ENCODE assay signal across 1 cellular context in genomic region chr16:3295783-3296182, GRCh38.
TF ChIP-seq lines count a peak whose summit lies in the region.

No MANE protein-coding gene starts in this region.

TF ChIP-seq in WTC11, 78 proteins besides CTCF, POLR2A, EP300 and RAD21 (continued from another document):
- TF ChIP-seq, protein P1, sequence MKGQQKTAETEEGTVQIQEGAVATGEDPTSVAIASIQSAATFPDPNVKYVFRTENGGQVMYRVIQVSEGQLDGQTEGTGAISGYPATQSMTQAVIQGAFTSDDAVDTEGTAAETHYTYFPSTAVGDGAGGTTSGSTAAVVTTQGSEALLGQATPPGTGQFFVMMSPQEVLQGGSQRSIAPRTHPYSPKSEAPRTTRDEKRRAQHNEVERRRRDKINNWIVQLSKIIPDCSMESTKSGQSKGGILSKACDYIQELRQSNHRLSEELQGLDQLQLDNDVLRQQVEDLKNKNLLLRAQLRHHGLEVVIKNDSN (CRISPR knock-in tag; IDR thresholded peaks at IDR 0.05), result no peak
- TF ChIP-seq ZNF121 (CRISPR knock-in tag; IDR thresholded peaks at IDR 0.05) (no peak), MLX (CRISPR knock-in tag; IDR thresholded peaks at IDR 0.05) (no peak), ARID4B (CRISPR knock-in tag; IDR thresholded peaks at IDR 0.05; ENCODE audit: borderline replicate concordance) (no peak), TEAD4 (CRISPR knock-in tag; IDR thresholded peaks at IDR 0.05) (no peak), ZNF671 (CRISPR knock-in tag; IDR thresholded peaks at IDR 0.05) (no peak)
- TF ChIP-seq, protein P2, sequence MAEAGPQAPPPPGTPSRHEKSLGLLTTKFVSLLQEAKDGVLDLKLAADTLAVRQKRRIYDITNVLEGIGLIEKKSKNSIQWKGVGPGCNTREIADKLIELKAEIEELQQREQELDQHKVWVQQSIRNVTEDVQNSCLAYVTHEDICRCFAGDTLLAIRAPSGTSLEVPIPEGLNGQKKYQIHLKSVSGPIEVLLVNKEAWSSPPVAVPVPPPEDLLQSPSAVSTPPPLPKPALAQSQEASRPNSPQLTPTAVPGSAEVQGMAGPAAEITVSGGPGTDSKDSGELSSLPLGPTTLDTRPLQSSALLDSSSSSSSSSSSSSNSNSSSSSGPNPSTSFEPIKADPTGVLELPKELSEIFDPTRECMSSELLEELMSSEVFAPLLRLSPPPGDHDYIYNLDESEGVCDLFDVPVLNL (CRISPR knock-in tag; IDR thresholded peaks at IDR 0.05; ENCODE audit: borderline replicate concordance, low read depth), result no peak
